In genomic region chr3:156609546-156609945, GRCh38 we compare ENCODE assay signal across 25 cellular contexts.
"Had no signal": no experiment of that assay in that cellular context is flagged by ENCODE, and none has a peak within 500 bp of the region (broad histone marks: within the 10 kb centered on the region; RNA-seq: fewer than 3 reads in every experiment).

No MANE protein-coding gene starts in this region.

- H3K36me3 ChIP-seq: heart right ventricle, left lung, ovary, prostate gland, thoracic aorta, WERI-Rb-1 had no signal

- H3K9me3 ChIP-seq: heart right ventricle, left lung, ovary, prostate gland, thoracic aorta had no signal

- H3K4me3 ChIP-seq: heart right ventricle, left lung, lung, ovary, prostate gland, skin epidermis, thoracic aorta had no signal

- H3K27ac Mint-ChIP-seq: natural killer cell; stimulated activated effector memory CD8-positive, alpha-beta T cell treated with anti-CD3 and anti-CD28 coated beads, Interleukin-12 subunit alpha, Interleukin-12 subunit beta, amount 100 ng/mL, for 72 hours; stimulated activated naive CD8-positive, alpha-beta T cell treated with anti-CD3 and anti-CD28 coated beads, Interleukin-15, Interleukin-2, amounts not matched to agents 100 ng/mL and 50 ng/mL, for 24 hours; T-helper 1 cell treated with Interleukin-12 subunit alpha and Interleukin-12 subunit beta and Interleukin-4 antibody, amounts not matched to agents 30 μg/mL and 1 μg/mL, for 36 hours had no signal

- H3K4me1 ChIP-seq: prostate gland had no signal

- H3K27ac ChIP-seq: foreskin keratinocyte, heart right ventricle, ovary, prostate gland, skin epidermis, thoracic aorta, WERI-Rb-1 had no signal

- H3K27me3 ChIP-seq: foreskin keratinocyte, heart right ventricle, ovary had no signal

- H3K36me3 Mint-ChIP-seq: natural killer cell; stimulated activated effector memory CD8-positive, alpha-beta T cell treated with anti-CD3 and anti-CD28 coated beads, Interleukin-12 subunit alpha, Interleukin-12 subunit beta, amount 100 ng/mL, for 72 hours had no signal

- H3K9me3 Mint-ChIP-seq: natural killer cell; stimulated activated effector memory CD8-positive, alpha-beta T cell treated with anti-CD3 and anti-CD28 coated beads, Interleukin-12 subunit alpha, Interleukin-12 subunit beta, amount 100 ng/mL, for 72 hours; stimulated activated naive CD8-positive, alpha-beta T cell treated with anti-CD3 and anti-CD28 coated beads, Interleukin-15, Interleukin-2, amounts not matched to agents 100 ng/mL and 50 ng/mL, for 24 hours; T-helper 1 cell treated with Interleukin-12 subunit alpha and Interleukin-12 subunit beta and Interleukin-4 antibody, amounts not matched to agents 30 μg/mL and 1 μg/mL, for 36 hours had no signal

- H3K4me3 Mint-ChIP-seq: natural killer cell; stimulated activated effector memory CD8-positive, alpha-beta T cell treated with anti-CD3 and anti-CD28 coated beads, Interleukin-12 subunit alpha, Interleukin-12 subunit beta, amount 100 ng/mL, for 72 hours; stimulated activated naive CD8-positive, alpha-beta T cell treated with anti-CD3 and anti-CD28 coated beads, Interleukin-15, Interleukin-2, amounts not matched to agents 100 ng/mL and 50 ng/mL, for 24 hours; T-helper 1 cell treated with Interleukin-12 subunit alpha and Interleukin-12 subunit beta and Interleukin-4 antibody, amounts not matched to agents 30 μg/mL and 1 μg/mL, for 36 hours had no signal

- DNase-seq: activated CD4-positive, alpha-beta T cell treated with anti-CD3 and anti-CD28 coated beads for 48 hours; activated CD4-positive, alpha-beta T cell treated with anti-CD3 and anti-CD28 coated beads, Interleukin-2, amount 50 U/mL, for 48 hours; activated CD8-positive, alpha-beta memory T cell treated with anti-CD3 and anti-CD28 coated beads for 24 hours; activated gamma-delta T cell; activated naive CD4-positive, alpha-beta T cell treated with anti-CD3 and anti-CD28 coated beads, Interleukin-2, amount 50 U/mL, for 16 hours; amygdala; central memory CD4-positive, alpha-beta T cell; foreskin keratinocyte; heart right ventricle; left lung; mesendoderm; natural killer cell; ovary; retina; stimulated activated CD4-positive, alpha-beta T cell treated with anti-CD3 and anti-CD28 coated beads, Interleukin-4, amount 100 ng/mL, for 24 hours; T-helper 9 cell; trophoblast cell; WERI-Rb-1 had no signal
